ENCODE assay signal across 2 cellular contexts in the genomic region with DNA sequence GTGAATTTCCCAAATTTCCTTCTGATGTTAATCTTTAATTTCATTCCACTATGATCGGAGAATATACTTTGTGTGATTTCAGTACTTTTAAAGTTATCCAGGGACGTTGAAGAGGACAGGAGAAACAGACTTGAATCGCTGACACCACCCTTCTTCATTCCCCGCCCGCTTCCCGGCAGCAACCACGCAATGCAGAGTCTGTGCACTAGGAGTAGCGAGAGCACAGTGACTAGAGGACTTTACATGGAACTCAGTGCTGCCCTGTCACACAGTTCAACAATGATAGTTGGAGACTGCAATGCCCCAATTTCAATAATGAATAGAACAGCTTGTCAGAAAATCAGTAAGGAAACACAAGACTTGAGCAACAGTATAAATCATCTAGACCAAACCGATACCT.
TF ChIP-seq lines count a peak whose summit lies in the region.

No MANE protein-coding gene starts in this region.

TF ChIP-seq in HCT116, 20 proteins besides CTCF, POLR2A, EP300 and RAD21 (continued from another document):
- TF ChIP-seq, protein P1, sequence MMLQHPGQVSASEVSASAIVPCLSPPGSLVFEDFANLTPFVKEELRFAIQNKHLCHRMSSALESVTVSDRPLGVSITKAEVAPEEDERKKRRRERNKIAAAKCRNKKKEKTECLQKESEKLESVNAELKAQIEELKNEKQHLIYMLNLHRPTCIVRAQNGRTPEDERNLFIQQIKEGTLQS (IDR thresholded peaks at IDR 0.05), result no peak
- TF ChIP-seq, protein P2, sequence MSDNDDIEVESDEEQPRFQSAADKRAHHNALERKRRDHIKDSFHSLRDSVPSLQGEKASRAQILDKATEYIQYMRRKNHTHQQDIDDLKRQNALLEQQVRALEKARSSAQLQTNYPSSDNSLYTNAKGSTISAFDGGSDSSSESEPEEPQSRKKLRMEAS (IDR thresholded peaks at IDR 0.05), result no peak
- TF ChIP-seq SIN3A (IDR thresholded peaks at IDR 0.05; ENCODE audit: low read depth) (no peak), ELF1 (IDR thresholded peaks at IDR 0.05; ENCODE audit: borderline replicate concordance, low read depth) (no peak), EZH2phosphoT487 (IDR thresholded peaks at IDR 0.05; ENCODE audit: borderline replicate concordance) (no peak), SP1 (IDR thresholded peaks at IDR 0.05; ENCODE audit: low read depth) (no peak), FOSL1 (IDR thresholded peaks at IDR 0.05; ENCODE audit: low read depth) (no peak), SRF (IDR thresholded peaks at IDR 0.05; ENCODE audit: low read depth) (no peak), JUND (IDR thresholded peaks at IDR 0.05) (no peak), ZFX (IDR thresholded peaks at IDR 0.05) (no peak)
- TF ChIP-seq, protein P3, sequence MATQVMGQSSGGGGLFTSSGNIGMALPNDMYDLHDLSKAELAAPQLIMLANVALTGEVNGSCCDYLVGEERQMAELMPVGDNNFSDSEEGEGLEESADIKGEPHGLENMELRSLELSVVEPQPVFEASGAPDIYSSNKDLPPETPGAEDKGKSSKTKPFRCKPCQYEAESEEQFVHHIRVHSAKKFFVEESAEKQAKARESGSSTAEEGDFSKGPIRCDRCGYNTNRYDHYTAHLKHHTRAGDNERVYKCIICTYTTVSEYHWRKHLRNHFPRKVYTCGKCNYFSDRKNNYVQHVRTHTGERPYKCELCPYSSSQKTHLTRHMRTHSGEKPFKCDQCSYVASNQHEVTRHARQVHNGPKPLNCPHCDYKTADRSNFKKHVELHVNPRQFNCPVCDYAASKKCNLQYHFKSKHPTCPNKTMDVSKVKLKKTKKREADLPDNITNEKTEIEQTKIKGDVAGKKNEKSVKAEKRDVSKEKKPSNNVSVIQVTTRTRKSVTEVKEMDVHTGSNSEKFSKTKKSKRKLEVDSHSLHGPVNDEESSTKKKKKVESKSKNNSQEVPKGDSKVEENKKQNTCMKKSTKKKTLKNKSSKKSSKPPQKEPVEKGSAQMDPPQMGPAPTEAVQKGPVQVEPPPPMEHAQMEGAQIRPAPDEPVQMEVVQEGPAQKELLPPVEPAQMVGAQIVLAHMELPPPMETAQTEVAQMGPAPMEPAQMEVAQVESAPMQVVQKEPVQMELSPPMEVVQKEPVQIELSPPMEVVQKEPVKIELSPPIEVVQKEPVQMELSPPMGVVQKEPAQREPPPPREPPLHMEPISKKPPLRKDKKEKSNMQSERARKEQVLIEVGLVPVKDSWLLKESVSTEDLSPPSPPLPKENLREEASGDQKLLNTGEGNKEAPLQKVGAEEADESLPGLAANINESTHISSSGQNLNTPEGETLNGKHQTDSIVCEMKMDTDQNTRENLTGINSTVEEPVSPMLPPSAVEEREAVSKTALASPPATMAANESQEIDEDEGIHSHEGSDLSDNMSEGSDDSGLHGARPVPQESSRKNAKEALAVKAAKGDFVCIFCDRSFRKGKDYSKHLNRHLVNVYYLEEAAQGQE (IDR thresholded peaks at IDR 0.05; ENCODE audit: low read depth), result no peak

TF ChIP-seq in H1, 55 proteins besides CTCF, POLR2A, EP300 and RAD21 (continued from another document):
- TF ChIP-seq GTF2F1 (IDR thresholded peaks at IDR 0.05; ENCODE audit: borderline replicate concordance, low read depth, low read length) (no peak), SIX5 (IDR thresholded peaks at IDR 0.05; ENCODE audit: low read depth, low read length) (no peak), EGR1 (IDR thresholded peaks at IDR 0.05; ENCODE audit: borderline replicate concordance, low read depth, low read length) (no peak), CBX5 (IDR thresholded peaks at IDR 0.05; ENCODE audit: low read depth, low read length) (no peak)
- TF ChIP-seq, protein P4, sequence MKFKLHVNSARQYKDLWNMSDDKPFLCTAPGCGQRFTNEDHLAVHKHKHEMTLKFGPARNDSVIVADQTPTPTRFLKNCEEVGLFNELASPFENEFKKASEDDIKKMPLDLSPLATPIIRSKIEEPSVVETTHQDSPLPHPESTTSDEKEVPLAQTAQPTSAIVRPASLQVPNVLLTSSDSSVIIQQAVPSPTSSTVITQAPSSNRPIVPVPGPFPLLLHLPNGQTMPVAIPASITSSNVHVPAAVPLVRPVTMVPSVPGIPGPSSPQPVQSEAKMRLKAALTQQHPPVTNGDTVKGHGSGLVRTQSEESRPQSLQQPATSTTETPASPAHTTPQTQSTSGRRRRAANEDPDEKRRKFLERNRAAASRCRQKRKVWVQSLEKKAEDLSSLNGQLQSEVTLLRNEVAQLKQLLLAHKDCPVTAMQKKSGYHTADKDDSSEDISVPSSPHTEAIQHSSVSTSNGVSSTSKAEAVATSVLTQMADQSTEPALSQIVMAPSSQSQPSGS (IDR thresholded peaks at IDR 0.05; ENCODE audit: low read length), result no peak
- TF ChIP-seq, protein P2 (IDR thresholded peaks at IDR 0.05), result no peak
TF ChIP-seq in H1: peak in this region for 0.
